In genomic region chr7:92699560-92699959, GRCh38 we compare ENCODE assay signal across 16 cellular contexts.
DNase-seq lines count a peak whose midpoint lies in the region; ATAC-seq and TF ChIP-seq lines count a peak whose summit lies in the region.
"Had no signal": no experiment of that assay in that cellular context is flagged by ENCODE, and none has a peak within 500 bp of the region (broad histone marks: within the 10 kb centered on the region; RNA-seq: fewer than 3 reads in every experiment).

No MANE protein-coding gene starts in this region.

- H3K4me1 ChIP-seq in Panc1 (ENCODE audit: control insufficient read depth, insufficient read depth, low read length) (peaks cover 60% of the 10 kb centered on the region), skeletal muscle satellite cell (ENCODE audit: control insufficient read depth, insufficient read depth, low read length) (peaks cover 55% of the 10 kb centered on the region)

- H3K9me3 ChIP-seq in Panc1 (ENCODE audit: control insufficient read depth, insufficient read depth, low read depth, low read length) (0 out of 2 replicates have a peak, but pooled peaks cover 2% of the 10 kb centered on the region), skeletal muscle satellite cell (replicated peaks; ENCODE audit: low read length) (no peaks in the 10 kb centered on the region)
- H3K9me3 ChIP-seq: colonic mucosa, left lung had no signal

- peak overlapping the region; percentile 97 for H3K27ac ChIP-seq in Panc1 (ENCODE audit: low read length)
- H3K27ac ChIP-seq: colonic mucosa had no signal

- in situ Hi-C loops in Panc1 (cut with HindIII; ENCODE audit: low pct_unique_long_range_greater_than_20kb, low sequenced_read_pairs) = no loop called here

- CTCF ChIA-PET in Panc1 (lab: Charles Lee) = no interaction called here

- H3K9me3 Mint-ChIP-seq in activated CD4-positive, alpha-beta T cell treated with anti-CD3 and anti-CD28 coated beads, Interleukin-2, amount 10 ng/mL, durations not matched to agents 24 days and 14 days = no peaks in the 10 kb centered on the region
- H3K9me3 Mint-ChIP-seq: naive B cell had no signal

- no peak overlapping the region for H3K4me3 Mint-ChIP-seq in activated CD4-positive, alpha-beta T cell treated with anti-CD3 and anti-CD28 coated beads, Interleukin-2, amount 10 ng/mL, durations not matched to agents 24 days and 14 days
- H3K4me3 Mint-ChIP-seq: naive B cell, WTC11 had no signal

- no peaks in the 10 kb centered on the region for H3K27me3 Mint-ChIP-seq in activated CD4-positive, alpha-beta T cell treated with anti-CD3 and anti-CD28 coated beads, Interleukin-2, amount 10 ng/mL, durations not matched to agents 24 days and 14 days
- H3K27me3 Mint-ChIP-seq: naive B cell had no signal

- intact Hi-C loops in activated CD4-positive, alpha-beta T cell treated with anti-CD3 and anti-CD28 coated beads, Interleukin-2, amount 10 ng/mL, durations not matched to agents 24 days and 14 days (cut with micrococcal nuclease) = loop anchor here (5.0 kb wide), 1 partner anchor 63 kb away; no protein-coding TSS in a partner anchor
- intact Hi-C loops in Panc1 (cut with micrococcal nuclease; ENCODE audit: unreplicated experiment) = loop anchor here (5.0 kb wide), 1 partner anchor 77 kb away; no protein-coding TSS in a partner anchor

- H3K36me3 ChIP-seq in Panc1 (ENCODE audit: control insufficient read depth, insufficient read depth, low read length) = no peaks in the 10 kb centered on the region
- peaks cover 2% of the 10 kb centered on the region for H3K36me3 ChIP-seq in skeletal muscle satellite cell (ENCODE audit: insufficient read depth, low read length)
- H3K36me3 ChIP-seq: colonic mucosa, left lung had no signal

- no TSS peak for BruUV-seq in Panc1 (replicated peaks; lab: Mats Ljungman, UMichigan)

- no peaks in the 10 kb centered on the region for H3K27me3 ChIP-seq in Panc1 (ENCODE audit: control insufficient read depth, insufficient read depth, low read length)
- no peaks in the 10 kb centered on the region for H3K27me3 ChIP-seq in skeletal muscle satellite cell (ENCODE audit: control insufficient read depth, insufficient read depth, low read length)
- H3K27me3 ChIP-seq: colonic mucosa, left lung had no signal

- no peak overlapping the region for H3K4me2 ChIP-seq in skeletal muscle satellite cell (ENCODE audit: low read length)

- H3K36me3 Mint-ChIP-seq in activated CD4-positive, alpha-beta T cell treated with anti-CD3 and anti-CD28 coated beads, Interleukin-2, amount 10 ng/mL, durations not matched to agents 24 days and 14 days (ENCODE audit: low read depth) = peaks cover 32% of the 10 kb centered on the region
- H3K36me3 Mint-ChIP-seq: naive B cell had no signal

- ATAC-seq in Panc1 = no peak
- ATAC-seq in GM18873 (IDR thresholded peaks at IDR 0.05; ENCODE audit: low FRiP score, unreplicated experiment) = no peak
- no peak for ATAC-seq in GM21381 (IDR thresholded peaks at IDR 0.05; ENCODE audit: unreplicated experiment)
- ATAC-seq: left lung, WTC11 had no signal

- peak; percentile 52 for DNase-seq in activated CD4-positive, alpha-beta T cell treated with anti-CD3 and anti-CD28 coated beads, Interleukin-2, amount 10 ng/mL, durations not matched to agents 24 days and 14 days
- no peak for DNase-seq in activated CD4-positive, alpha-beta T cell treated with anti-CD3 and anti-CD28 coated beads for 1 hour
- no peak for DNase-seq in Panc1 (ENCODE audit: low read depth, low spot score)
- DNase-seq in epithelial cell of esophagus (ENCODE audit: low read depth) = peak; percentile 70
- no peak for DNase-seq in LoVo (ENCODE audit: low spot score)
- DNase-seq: activated CD8-positive, alpha-beta memory T cell treated with anti-CD3 and anti-CD28 coated beads, Interleukin-2, amount 50 U/mL, for 48 hours; colonic mucosa; left lung; naive B cell; NCI-H1105; NCI-H345; stimulated activated CD4-positive, alpha-beta T cell treated with anti-CD3 and anti-CD28 coated beads, Interleukin-2, amount 100 ng/mL, for 48 hours had no signal

- TF ChIP-seq CTCF in Panc1 (IDR thresholded peaks at IDR 0.05) = no peak
- TF ChIP-seq CTCF in epithelial cell of esophagus (IDR thresholded peaks at IDR 0.05; ENCODE audit: insufficient read depth, low read depth, low read length, missing control alignments) = no peak

- H3K4me1 Mint-ChIP-seq in activated CD4-positive, alpha-beta T cell treated with anti-CD3 and anti-CD28 coated beads, Interleukin-2, amount 10 ng/mL, durations not matched to agents 24 days and 14 days = peaks cover 34% of the 10 kb centered on the region

- H3K4me3 ChIP-seq in Panc1 (ENCODE audit: low read depth in 2 of 2, low read length in 2 of 2) (no peak overlapping the region), epithelial cell of esophagus (ENCODE audit: low read length) (no peak overlapping the region), skeletal muscle satellite cell (ENCODE audit: low read length) (no peak overlapping the region)
- H3K4me3 ChIP-seq: colonic mucosa, left lung had no signal

- H3K27ac Mint-ChIP-seq in activated CD4-positive, alpha-beta T cell treated with anti-CD3 and anti-CD28 coated beads, Interleukin-2, amount 10 ng/mL, durations not matched to agents 24 days and 14 days = no peak overlapping the region

- POLR2A ChIA-PET in Panc1 (lab: Charles Lee) = no interaction called here

- H3K9ac ChIP-seq in skeletal muscle satellite cell (ENCODE audit: low read depth, low read length) = peak overlapping the region; percentile 76

Comparison
In these comparisons a context has a peak if more than half of its experiments do, and no peak if none do; other contexts are left out.
1. DNase-seq: peak in activated CD4-positive, alpha-beta T cell treated with anti-CD3 and anti-CD28 coated beads, Interleukin-2, amount 10 ng/mL, durations not matched to agents 24 days and 14 days (single experiment) and epithelial cell of esophagus (single experiment); none in activated CD4-positive, alpha-beta T cell treated with anti-CD3 and anti-CD28 coated beads for 1 hour (single experiment), Panc1 (single experiment) and LoVo (single experiment).